Comparison of ENCODE assay signal across 8 cellular contexts in the genomic region with DNA sequence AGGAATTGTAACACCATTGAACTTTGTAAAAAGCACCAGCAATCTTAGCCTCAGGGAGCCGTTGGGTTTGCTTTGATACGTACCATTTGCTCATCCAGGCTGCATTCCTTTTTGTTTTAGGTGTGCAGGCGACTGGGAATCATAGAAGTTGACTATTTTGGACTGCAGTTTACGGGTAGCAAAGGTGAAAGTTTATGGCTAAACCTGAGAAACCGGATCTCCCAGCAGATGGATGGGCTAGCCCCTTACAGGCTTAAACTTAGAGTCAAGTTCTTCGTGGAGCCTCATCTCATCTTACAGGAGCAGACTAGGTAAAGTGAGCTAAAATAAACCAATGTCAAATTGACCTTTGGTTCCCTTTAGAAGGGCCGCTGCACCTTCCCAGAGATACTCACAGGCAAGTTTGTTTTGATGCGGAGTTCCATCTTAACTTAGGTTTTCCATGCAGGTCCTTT. TPM values are rescaled to one million over a fixed set of nuclear protein-coding genes. Genes with fewer than 3 reads are reported as not detected.
DNase-seq lines count a peak whose midpoint lies in the region; ATAC-seq, FAIRE-seq and TF ChIP-seq lines count a peak whose summit lies in the region.

No MANE protein-coding gene starts in this region.

- 24% methylated on average over 8 of the region's 8 CpGs for WGBS in liver
- WGBS in tibial nerve, 2 donors, result 26 to 32% methylated on average over 8 of the region's 8 CpGs

- DNase-seq in CD4-positive, CD25-positive, alpha-beta regulatory T cell, result no peak
- DNase-seq in astrocyte (ENCODE audit: low read depth) (no peak), tibial nerve (ENCODE audit: low spot score in 2 of 2) (no peak), amniotic stem cell (lab: John Stamatoyannopoulos, UW) (no peak)

- TF ChIP-seq RAD21 in liver (IDR thresholded peaks at IDR 0.05), result no peak

- H3K27me3 Mint-ChIP-seq in CD4-positive, CD25-positive, alpha-beta regulatory T cell, result peaks cover 21% of the 10 kb centered on the region
- H3K27me3 Mint-ChIP-seq in astrocyte (ENCODE audit: low read depth, unreplicated experiment), result no peaks in the 10 kb centered on the region

- no peak for FAIRE-seq in astrocyte (lab: Jason Lieb, UNC)

- H3K4me3 Mint-ChIP-seq in CD4-positive, CD25-positive, alpha-beta regulatory T cell, result peak overlapping the region; percentile 94 to 99 (median 99)
- H3K4me3 Mint-ChIP-seq in astrocyte (ENCODE audit: unreplicated experiment), result peak overlapping the region; percentile 100

- peaks cover 7% of the 10 kb centered on the region for H3K27me3 ChIP-seq in CD4-positive, CD25-positive, alpha-beta regulatory T cell (ENCODE audit: control insufficient read depth, insufficient read depth, low read length)
- H3K27me3 ChIP-seq in HUES6 (ENCODE audit: control insufficient read depth, insufficient read depth, low read length) (0 out of 2 replicates have a peak, but pooled peaks cover 3% of the 10 kb centered on the region), astrocyte (ENCODE audit: insufficient read depth, low read length) (peaks cover 18% of the 10 kb centered on the region), liver (ENCODE audit: control insufficient read depth in 4 of 4, insufficient read depth in 4 of 4, low read length in 3 of 4) (no peaks in the 10 kb centered on the region), tibial nerve (no peaks in the 10 kb centered on the region)

- H3K4me2 ChIP-seq in astrocyte (ENCODE audit: low read length), result peak overlapping the region; percentile 85

- H3K9ac ChIP-seq in HUES6 (ENCODE audit: low read length) (peak overlapping the region; percentile 93), astrocyte (ENCODE audit: low read length) (peak overlapping the region; percentile 85), liver (ENCODE audit: low read depth in 1 of 2, low read length in 2 of 2) (peak overlapping the region in 1 of 2 donors; percentile 64)

- H3K27ac Mint-ChIP-seq in CD4-positive, CD25-positive, alpha-beta regulatory T cell, result peak overlapping the region; percentile 92 to 98 (median 94)
- H3K27ac Mint-ChIP-seq in astrocyte (ENCODE audit: unreplicated experiment), result peak overlapping the region; percentile 93

- TF ChIP-seq CTCF in astrocyte (IDR thresholded peaks at IDR 0.05; ENCODE audit: insufficient read depth, low read depth, low read length), result no peak
- TF ChIP-seq CTCF in liver (IDR thresholded peaks at IDR 0.05; ENCODE audit: low read depth, low read length, missing input control), result no peak
- TF ChIP-seq CTCF in tibial nerve (IDR thresholded peaks at IDR 0.05), result no peak

- no peak for ATAC-seq in CD4-positive, CD25-positive, alpha-beta regulatory T cell (ENCODE audit: low read depth in 2 of 2)
- no peak for ATAC-seq in GM18502 (IDR thresholded peaks at IDR 0.05; ENCODE audit: poor library complexity, unreplicated experiment)
- ATAC-seq in GM21381 (IDR thresholded peaks at IDR 0.05; ENCODE audit: unreplicated experiment), result no peak

- no peak overlapping the region for H2AFZ ChIP-seq in astrocyte (ENCODE audit: low read depth, low read length)

- peaks cover 0 to 2% (median 0%) of the 10 kb centered on the region in 7 donors for H3K9me3 Mint-ChIP-seq in CD4-positive, CD25-positive, alpha-beta regulatory T cell
- H3K9me3 Mint-ChIP-seq in astrocyte (ENCODE audit: unreplicated experiment), result no peaks in the 10 kb centered on the region

- H3K79me2 ChIP-seq in astrocyte (ENCODE audit: insufficient read depth, low read length), result no peaks in the 10 kb centered on the region

- peaks cover 20% of the 10 kb centered on the region for H3K36me3 ChIP-seq in CD4-positive, CD25-positive, alpha-beta regulatory T cell (ENCODE audit: control insufficient read depth, insufficient read depth, low read length)
- H3K36me3 ChIP-seq in HUES6 (ENCODE audit: control insufficient read depth, insufficient read depth, low read length), result peaks cover 19% of the 10 kb centered on the region
- no peaks in the 10 kb centered on the region for H3K36me3 ChIP-seq in astrocyte (ENCODE audit: insufficient read depth, low read length)
- H3K36me3 ChIP-seq in liver (ENCODE audit: control insufficient read depth in 4 of 4, insufficient read depth in 3 of 4, low read depth in 1 of 4, low read length in 3 of 4), result peaks cover 0 to 1% (median 0%) of the 10 kb centered on the region in 4 donors
- no peaks in the 10 kb centered on the region for H3K36me3 ChIP-seq in tibial nerve

- peak overlapping the region; percentile 89 for H3K27ac ChIP-seq in CD4-positive, CD25-positive, alpha-beta regulatory T cell (ENCODE audit: insufficient read depth, low read length, poor library complexity, severe bottlenecking)
- H3K27ac ChIP-seq in HUES6 (ENCODE audit: low read depth, low read length) (no peak overlapping the region), astrocyte (ENCODE audit: low read depth, low read length) (peak overlapping the region; percentile 26), liver (ENCODE audit: low read depth in 1 of 2, low read length in 2 of 2) (peak overlapping the region; percentile 93 to 96), tibial nerve (peak overlapping the region; percentile 87 to 99 (median 94))

- peaks cover 20% of the 10 kb centered on the region for H3K36me3 Mint-ChIP-seq in CD4-positive, CD25-positive, alpha-beta regulatory T cell
- H3K36me3 Mint-ChIP-seq in astrocyte (ENCODE audit: low read depth, unreplicated experiment), result no peaks in the 10 kb centered on the region

- TF ChIP-seq EP300 in tibial nerve (IDR thresholded peaks at IDR 0.05), result no peak

- no peaks in the 10 kb centered on the region for H3K9me3 ChIP-seq in CD4-positive, CD25-positive, alpha-beta regulatory T cell (ENCODE audit: control insufficient read depth in 2 of 2, low read length in 2 of 2)
- H3K9me3 ChIP-seq in HUES6 (ENCODE audit: control insufficient read depth, insufficient read depth, low read depth, low read length), result no peaks in the 10 kb centered on the region
- H3K9me3 ChIP-seq in astrocyte (ENCODE audit: insufficient read depth, low read depth, low read length), result no peaks in the 10 kb centered on the region
- no peaks in the 10 kb centered on the region for H3K9me3 ChIP-seq in liver (ENCODE audit: control insufficient read depth in 4 of 4, low read length in 3 of 4)
- H3K9me3 ChIP-seq in tibial nerve, result no peaks in the 10 kb centered on the region

- TF ChIP-seq POLR2A in tibial nerve (IDR thresholded peaks at IDR 0.05), result no peak

- peak overlapping the region; percentile 96 for H3K4me3 ChIP-seq in CD4-positive, CD25-positive, alpha-beta regulatory T cell (ENCODE audit: low read depth, low read length)
- H3K4me3 ChIP-seq in HUES6 (ENCODE audit: low read depth, low read length) (peak overlapping the region; percentile 84), astrocyte (ENCODE audit: insufficient read depth, low read depth, low read length) (peak overlapping the region; percentile 62), liver (ENCODE audit: low read depth in 1 of 3, low read length in 3 of 3) (peak overlapping the region; percentile 80 to 96 (median 84)), tibial nerve (peak overlapping the region; percentile 80 to 98 (median 90))

- peaks cover 63% of the 10 kb centered on the region for H3K4me1 ChIP-seq in CD4-positive, CD25-positive, alpha-beta regulatory T cell (ENCODE audit: control insufficient read depth, insufficient read depth, low read length, poor library complexity, severe bottlenecking)
- H3K4me1 ChIP-seq in HUES6 (ENCODE audit: control insufficient read depth, insufficient read depth, low read length) (peaks cover 20% of the 10 kb centered on the region), astrocyte (ENCODE audit: insufficient read depth, low read length) (peaks cover 19% of the 10 kb centered on the region), liver (ENCODE audit: control insufficient read depth in 4 of 4, insufficient read depth in 4 of 4, low read length in 3 of 4) (peaks cover 3 to 19% (median 13%) of the 10 kb centered on the region in 4 donors), tibial nerve (peaks cover 0 to 45% (median 39%) of the 10 kb centered on the region in 4 donors)

- peaks cover 33 to 53% (median 47%) of the 10 kb centered on the region in 4 donors for H3K4me1 Mint-ChIP-seq in CD4-positive, CD25-positive, alpha-beta regulatory T cell
- H3K4me1 Mint-ChIP-seq in astrocyte (ENCODE audit: low read depth, unreplicated experiment), result peaks cover 24% of the 10 kb centered on the region

- H4K20me1 ChIP-seq in astrocyte (ENCODE audit: insufficient read depth, low read length), result peaks cover 4% of the 10 kb centered on the region

TF ChIP-seq in liver, 16 proteins besides CTCF, POLR2A, EP300 and RAD21:
- TF ChIP-seq EGR1 (IDR thresholded peaks at IDR 0.05; ENCODE audit: low read depth in 2 of 2), result no peak
- no peak for TF ChIP-seq GABPA (IDR thresholded peaks at IDR 0.05 in 1 of 2, conservative IDR thresholded peaks at IDR 0.05 in 1 of 2)
- TF ChIP-seq, protein P1, sequence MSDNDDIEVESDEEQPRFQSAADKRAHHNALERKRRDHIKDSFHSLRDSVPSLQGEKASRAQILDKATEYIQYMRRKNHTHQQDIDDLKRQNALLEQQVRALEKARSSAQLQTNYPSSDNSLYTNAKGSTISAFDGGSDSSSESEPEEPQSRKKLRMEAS (IDR thresholded peaks at IDR 0.05), result no peak
- TF ChIP-seq JUND (IDR thresholded peaks at IDR 0.05), result no peak

RNA-seq across cellular contexts. Expression of gene MYLIP, which starts 1.6 kb away (rescaled TPM):
- total RNA-seq in CD4-positive, CD25-positive, alpha-beta regulatory T cell, result 236 TPM
- 100 to 1,000 TPM in 1 of 4 donors, 10 to 100 TPM in 3; 62.4 to 110 (median 72.3) TPM for polyA plus RNA-seq in CD4-positive, CD25-positive, alpha-beta regulatory T cell
- total RNA-seq in astrocyte, result 12.5 and 12.9 TPM in 2 replicates
- total RNA-seq in liver, result 10 to 100 TPM in 1 of 2 donors, 1 to 10 TPM in 1; 5.8 to 29.4 TPM
- polyA plus RNA-seq in liver, result 1 to 10 TPM; 2.7 to 3.0 TPM
- total RNA-seq in tibial nerve, result 10 to 100 TPM; 23.4 to 43.3 (median 29.7) TPM
